Comparison of ENCODE assay signal across 23 cellular contexts in the genomic region with DNA sequence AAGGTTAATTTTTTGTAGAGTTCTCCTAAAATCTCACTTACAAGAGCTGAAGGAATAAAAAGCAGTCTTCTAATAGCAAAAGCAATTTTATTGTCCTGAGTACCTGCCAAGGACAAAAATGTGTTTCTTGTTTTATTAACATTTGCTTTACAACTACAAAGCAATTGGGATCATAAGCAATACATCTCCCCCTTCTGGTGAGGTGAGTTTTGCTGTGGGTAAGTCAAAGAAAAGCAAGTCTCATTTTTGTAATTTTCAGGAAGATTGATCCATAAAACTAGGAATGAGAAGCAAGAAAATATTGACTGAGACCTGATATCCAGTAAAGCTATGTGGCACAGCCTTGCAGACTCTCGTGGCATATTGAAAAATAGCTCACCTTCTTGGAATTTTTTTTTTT.
A peak's percentile ranks its signal among the peaks of the same experiment; 100 is the strongest.
DNase-seq lines count a peak whose midpoint lies in the region; ATAC-seq and TF ChIP-seq lines count a peak whose summit lies in the region.
"Had no signal": no experiment of that assay in that cellular context is flagged by ENCODE, and none has a peak within 500 bp of the region (broad histone marks: within the 10 kb centered on the region; RNA-seq: fewer than 3 reads in every experiment).

No MANE protein-coding gene starts in this region.

- H3K27me3 Mint-ChIP-seq in H9 (ENCODE audit: low read depth), result no peaks in the 10 kb centered on the region
- no peaks in the 10 kb centered on the region for H3K27me3 Mint-ChIP-seq in effector memory CD8-positive, alpha-beta T cell

- H3K23ac ChIP-seq in H9 (ENCODE audit: insufficient read length, low read depth, low read length), result no peak overlapping the region

- H3K23me2 ChIP-seq in H9 (ENCODE audit: insufficient read length, low read depth, low read length, poor library complexity, severe bottlenecking), result no peaks in the 10 kb centered on the region

- no peak overlapping the region for H3K27ac Mint-ChIP-seq in H9
- no peak overlapping the region for H3K27ac Mint-ChIP-seq in effector memory CD8-positive, alpha-beta T cell

- no peak overlapping the region for H3T11ph ChIP-seq in H9 (ENCODE audit: low read length)

- no peak overlapping the region for H3K56ac ChIP-seq in H9 (ENCODE audit: insufficient read length, low read depth, low read length)

- no peak overlapping the region for H2AFZ ChIP-seq in H9 (ENCODE audit: low read length)

- no peaks in the 10 kb centered on the region for H3K27me3 ChIP-seq in H9 (ENCODE audit: insufficient read depth, low read length)
- H3K27me3 ChIP-seq: BLaER1, brain microvascular endothelial cell, neutrophil had no signal

- TF ChIP-seq CTCF in H9 (conservative IDR thresholded peaks at IDR 0.05), result peak; percentile 38

- H3K4me3 Mint-ChIP-seq in H9, result no peak overlapping the region
- H3K4me3 Mint-ChIP-seq in effector memory CD8-positive, alpha-beta T cell, result no peak overlapping the region

- no peaks in the 10 kb centered on the region for H4K20me1 ChIP-seq in H9 (ENCODE audit: control insufficient read depth, insufficient read depth, insufficient read length)
- H4K20me1 ChIP-seq: BLaER1 had no signal

- no peak overlapping the region for H3K4me2 ChIP-seq in H9 (ENCODE audit: insufficient read depth, insufficient read length, low read length)
- H3K4me2 ChIP-seq: BLaER1, smooth muscle cell had no signal

- no peak overlapping the region for H4K8ac ChIP-seq in H9 (replicated peaks; ENCODE audit: insufficient read length, low read depth, low read length)

- H4K5ac ChIP-seq in H9 (ENCODE audit: insufficient read length, low read depth, low read length), result no peak overlapping the region

- H3K27ac ChIP-seq in H9 (ENCODE audit: insufficient read length, low read depth, low read length), result no peak overlapping the region
- H3K27ac ChIP-seq: BLaER1, brain microvascular endothelial cell, lower lobe of right lung, neutrophil, thoracic aorta had no signal

- no peak overlapping the region for H2BK15ac ChIP-seq in H9 (ENCODE audit: low read depth, low read length)

- no peaks in the 10 kb centered on the region for H3K4me1 ChIP-seq in H9 (ENCODE audit: insufficient read depth, low read length)
- H3K4me1 ChIP-seq: BLaER1, lower lobe of right lung had no signal

- H3K36me3 Mint-ChIP-seq in H9 (ENCODE audit: insufficient read depth in 1 of 3, low read depth in 3 of 3), result no peaks in the 10 kb centered on the region
- no peaks in the 10 kb centered on the region for H3K36me3 Mint-ChIP-seq in effector memory CD8-positive, alpha-beta T cell (ENCODE audit: insufficient read depth)

- H3K14ac ChIP-seq in H9 (ENCODE audit: insufficient read depth, low read length), result no peak overlapping the region

- no peak overlapping the region for H2BK20ac ChIP-seq in H9 (ENCODE audit: low read depth, low read length, poor library complexity, severe bottlenecking)

- no peaks in the 10 kb centered on the region for H3K79me2 ChIP-seq in H9 (ENCODE audit: insufficient read depth, low read length)

- no peak overlapping the region for H2BK120ac ChIP-seq in H9 (ENCODE audit: low read depth, low read length, poor library complexity, severe bottlenecking)

- ATAC-seq in effector memory CD8-positive, alpha-beta T cell (replicated peaks), result no peak
- ATAC-seq: K562, lower lobe of right lung had no signal

- no peaks in the 10 kb centered on the region for H3K9me3 ChIP-seq in H9 (ENCODE audit: control insufficient read depth, low read depth, low read length)
- H3K9me3 ChIP-seq: BLaER1, lower lobe of right lung, neutrophil, thoracic aorta had no signal

- H2AK5ac ChIP-seq in H9 (ENCODE audit: insufficient read length, low read length), result no peak overlapping the region

- no peak overlapping the region for H3K4ac ChIP-seq in H9 (ENCODE audit: low read depth, low read length)

- no peak overlapping the region for H2BK12ac ChIP-seq in H9 (ENCODE audit: insufficient read length, low read depth, low read length)

- H3K18ac ChIP-seq in H9 (ENCODE audit: insufficient read length, low read depth, low read length), result no peak overlapping the region

- no CpG with 5 or more reads among the region's 1 CpG for WGBS in H9 (ENCODE audit: extremely low coverage, insufficient read length, low lambda C conversion rate)

- no peak overlapping the region for H4K91ac ChIP-seq in H9 (ENCODE audit: insufficient read length, low read depth, low read length)

- no peak overlapping the region for H2BK5ac ChIP-seq in H9 (ENCODE audit: insufficient read length, low read length)

- no peak overlapping the region for H3K9ac ChIP-seq in H9 (ENCODE audit: extremely low read depth, insufficient read length, low read length)
- H3K9ac ChIP-seq: BLaER1 had no signal

- H3K79me1 ChIP-seq in H9 (ENCODE audit: insufficient read depth, low read depth, low read length, poor library complexity, severe bottlenecking), result no peaks in the 10 kb centered on the region

- peak; percentile 9 for DNase-seq in D341Med (ENCODE audit: low spot score)
- DNase-seq in H9, result no peak
- peak; percentile 24 for DNase-seq in OCI-M1 (lab: John Stamatoyannopoulos, UW)
- DNase-seq in glomerular endothelial cell (ENCODE audit: extremely low read depth, low read depth, low spot score), result peak; percentile 14
- no peak for DNase-seq in COLO829 (ENCODE audit: low spot score)
- DNase-seq in 8988T, result no peak
- DNase-seq in effector memory CD8-positive, alpha-beta T cell, result no peak
- DNase-seq: activated CD4-positive, CD25-positive, alpha-beta regulatory T cell treated with anti-CD3 and anti-CD28 coated beads, Interleukin-2, amount 50 U/mL, for 72 hours; activated gamma-delta T cell treated with Interleukin-2 at 50 U/mL for 16 hours; activated T-cell treated with anti-CD3 and anti-CD28 coated beads, Interleukin-2, amount 50 U/mL, for 1 hour; brain microvascular endothelial cell; HCEC 1CT; kidney; lower lobe of right lung; NCI-H1092 treated with DMSO at 0.1 percent for 48 hours; NCI-H2081 treated with DMSO at 0.1 percent for 48 hours; stimulated activated CD4-positive, alpha-beta T cell treated with anti-CD3 and anti-CD28 coated beads, Interleukin-2, amount 100 ng/mL, for 48 hours; stimulated activated naive CD4-positive, alpha-beta T cell had no signal

- peaks cover 3 to 5% of the 10 kb centered on the region in 2 experiments; a peak in 3 of 4 replicates for H3K4me1 Mint-ChIP-seq in H9
- H3K4me1 Mint-ChIP-seq in effector memory CD8-positive, alpha-beta T cell (ENCODE audit: low read depth in 2 of 2), result no peaks in the 10 kb centered on the region

- H3K9me3 Mint-ChIP-seq in H9, result no peaks in the 10 kb centered on the region
- no peaks in the 10 kb centered on the region for H3K9me3 Mint-ChIP-seq in effector memory CD8-positive, alpha-beta T cell

Comparison
In these comparisons a context has a peak if more than half of its experiments do, and no peak if none do; other contexts are left out.
1. DNase-seq: peak in D341Med (single experiment), OCI-M1 (single experiment) and glomerular endothelial cell (single experiment); none in H9 (single experiment), COLO829 (single experiment), 8988T (single experiment) and effector memory CD8-positive, alpha-beta T cell (0 of 3).